In genomic region chrX:49242545-49243066, GRCh38 we compare ENCODE assay signal across 13 cellular contexts. TPM values are rescaled to one million over a fixed set of nuclear protein-coding genes. Genes with fewer than 3 reads are reported as not detected.
"Had no signal": no experiment of that assay in that cellular context is flagged by ENCODE, and none has a peak within 500 bp of the region (broad histone marks: within the 10 kb centered on the region; RNA-seq: fewer than 3 reads in every experiment).

No MANE protein-coding gene starts in this region.

- H3K4me3 ChIP-seq: gastrocnemius medialis, ovary, uterus had no signal

- H3K27ac ChIP-seq: brain microvascular endothelial cell, gastrocnemius medialis, ovary, uterus had no signal

- DNase-seq: activated CD4-positive, alpha-beta T cell treated with anti-CD3 and anti-CD28 coated beads, Interleukin-2, amount 50 U/mL, for 48 hours; activated CD4-positive, CD25-positive, alpha-beta regulatory T cell; activated CD8-positive, alpha-beta memory T cell treated with anti-CD3 and anti-CD28 coated beads, Interleukin-2, amount 10 ng/mL, durations not matched to agents 7 days and 5 days; activated effector memory CD4-positive, alpha-beta T cell treated with Interleukin-2 at 50 U/mL for 16 hours; activated T-cell treated with anti-CD3 and anti-CD28 coated beads, Interleukin-2, amount 50 U/mL, for 24 hours; brain microvascular endothelial cell; gastrocnemius medialis; ovary; stimulated activated CD4-positive, alpha-beta T cell treated with anti-CD3 and anti-CD28 coated beads, Interleukin-2, amount 100 ng/mL, for 48 hours; uterus had no signal

RNA-seq across cellular contexts. Expression of gene CACNA1F, which starts 9.5 kb away (rescaled TPM):
- total RNA-seq: chondrocyte, gastrocnemius medialis, kidney epithelial cell, liver had no signal

RNA-seq across cellular contexts. Expression of gene FOXP3, which starts 21.9 kb away (rescaled TPM):
- total RNA-seq: gastrocnemius medialis, uterus had no signal
